ENCODE assay signal across 26 cellular contexts in the genomic region with DNA sequence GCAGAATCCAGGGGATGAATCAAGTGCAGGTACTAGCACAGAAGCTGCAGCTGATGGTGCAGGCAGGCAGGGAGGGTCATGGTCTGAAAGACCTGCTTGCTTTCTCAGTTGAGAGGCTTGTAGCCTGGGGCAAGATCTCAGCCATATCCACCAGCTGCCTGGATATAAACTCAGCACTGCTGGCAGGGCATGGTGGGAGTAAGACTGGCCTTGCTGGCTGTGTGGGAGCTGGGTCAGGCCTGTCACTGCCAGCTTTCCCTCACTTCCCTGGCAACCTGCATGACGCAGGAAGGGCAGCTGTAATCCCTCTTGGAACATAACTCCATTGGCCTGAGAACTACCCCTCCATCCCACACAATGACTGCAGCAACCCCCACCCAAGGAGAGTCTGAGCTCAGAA.
"Had no signal": no experiment of that assay in that cellular context is flagged by ENCODE, and none has a peak within 500 bp of the region (broad histone marks: within the 10 kb centered on the region; RNA-seq: fewer than 3 reads in every experiment).

No MANE protein-coding gene starts in this region.

- H2AFZ ChIP-seq: parathyroid adenoma had no signal

- H3K36me3 ChIP-seq: ascending aorta, cardiac muscle cell, colonic mucosa, gastrocnemius medialis, spleen, thoracic aorta, uterus had no signal

- H3K9ac ChIP-seq: parathyroid adenoma had no signal

- H3K4me3 ChIP-seq: ascending aorta, cardiac muscle cell, colonic mucosa, gastrocnemius medialis, psoas muscle, spleen, thoracic aorta, uterus had no signal

- H3K27me3 ChIP-seq: ascending aorta, cardiac muscle cell, colonic mucosa, gastrocnemius medialis, spleen, uterus had no signal

- FAIRE-seq: endometrium, keratinocyte had no signal

- ATAC-seq: gastrocnemius medialis; naive thymus-derived CD4-positive, alpha-beta T cell; psoas muscle; right cardiac atrium; stimulated activated naive CD8-positive, alpha-beta T cell treated with anti-CD3 and anti-CD28 coated beads, Interleukin-15, Interleukin-2, amounts not matched to agents 100 U/mL and 50 U/mL, for 24 hours had no signal

- H3K9me3 ChIP-seq: colonic mucosa, gastrocnemius medialis, uterus had no signal

- H3K27ac ChIP-seq: ascending aorta, cardiac muscle cell, colonic mucosa, epithelial cell of prostate, gastrocnemius medialis, parathyroid adenoma, psoas muscle, spleen, thoracic aorta, uterus had no signal

- DNase-seq: activated CD4-positive, alpha-beta T cell treated with anti-CD3 and anti-CD28 coated beads for 4 hours; activated CD4-positive, alpha-beta T cell treated with anti-CD3 and anti-CD28 coated beads, Interleukin-2, amount 50 U/mL, for 4 hours; activated effector memory CD4-positive, alpha-beta T cell treated with Interleukin-2 at 50 U/mL for 16 hours; activated naive CD4-positive, alpha-beta T cell treated with anti-CD3 and anti-CD28 coated beads for 36 hours; activated naive CD8-positive, alpha-beta T cell treated with anti-CD3 and anti-CD28 coated beads for 36 hours; cerebellar nuclear complex; colonic mucosa; effector CD8-positive, alpha-beta T cell; gastrocnemius medialis; glutamatergic neuron; left cardiac atrium; midbrain; naive thymus-derived CD4-positive, alpha-beta T cell; occipital lobe; psoas muscle; right cardiac atrium; spleen; stimulated activated naive CD8-positive, alpha-beta T cell treated with anti-CD3 and anti-CD28 coated beads, Interleukin-15, Interleukin-2, amounts not matched to agents 100 U/mL and 50 U/mL, for 24 hours; uterus had no signal

- H3K4me1 ChIP-seq: ascending aorta, colonic mucosa, gastrocnemius medialis, parathyroid adenoma, psoas muscle, spleen, uterus had no signal
